11 cellular contexts compared by ENCODE assay signal in the genomic region with DNA sequence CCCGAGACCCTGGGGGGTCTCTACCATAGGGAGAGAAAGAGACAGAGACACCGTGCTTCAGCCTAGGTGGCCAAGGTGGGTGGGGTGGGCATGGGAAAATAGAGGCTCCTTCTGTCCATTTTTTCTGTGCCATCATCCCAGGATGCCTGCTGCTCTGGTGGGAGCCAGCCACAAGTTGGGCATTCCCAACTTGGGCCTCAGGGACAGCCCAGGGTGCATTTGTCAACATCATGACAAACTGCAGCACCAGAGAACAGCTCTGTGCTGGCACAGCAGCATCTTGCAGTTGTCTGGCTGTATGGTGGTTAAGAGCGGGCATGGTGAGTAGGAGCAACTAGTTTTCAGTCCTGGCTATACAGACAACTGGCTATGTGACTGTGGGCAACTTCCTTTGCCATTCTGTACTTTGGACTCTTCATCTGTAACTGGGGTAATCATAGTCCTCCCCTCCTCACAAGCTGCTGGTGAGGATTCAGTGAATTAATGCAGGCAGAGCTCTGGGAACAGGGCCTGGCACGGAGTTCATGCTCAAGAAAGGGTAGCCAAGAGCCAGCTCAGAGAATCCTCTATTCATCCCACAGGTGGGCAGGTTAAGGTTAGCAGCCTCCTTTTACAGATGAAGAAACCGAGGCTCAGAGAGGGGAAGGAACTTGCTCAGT.
DNase-seq lines count a peak whose midpoint lies in the region; ATAC-seq and TF ChIP-seq lines count a peak whose summit lies in the region.
"Had no signal": no experiment of that assay in that cellular context is flagged by ENCODE, and none has a peak within 500 bp of the region (broad histone marks: within the 10 kb centered on the region; RNA-seq: fewer than 3 reads in every experiment).

No MANE protein-coding gene starts in this region.

- H3K4me2 ChIP-seq in fibroblast of lung (ENCODE audit: extremely low read depth, insufficient read depth, low read length) = peak overlapping the region; percentile 15

- H3K36me3 ChIP-seq in left ventricle myocardium inferior (no peaks in the 10 kb centered on the region), fibroblast of lung (ENCODE audit: control insufficient read depth, insufficient read depth, low read length) (no peaks in the 10 kb centered on the region), aorta (ENCODE audit: control insufficient read depth in 1 of 2, insufficient read depth in 2 of 2, low read length in 1 of 2) (no peaks in the 10 kb centered on the region)
- H3K36me3 ChIP-seq: MG63 had no signal

- no peaks in the 10 kb centered on the region for H3K27me3 ChIP-seq in left ventricle myocardium inferior (ENCODE audit: low read depth)
- H3K27me3 ChIP-seq in fibroblast of lung (ENCODE audit: control insufficient read depth, insufficient read depth, low read length) = no peaks in the 10 kb centered on the region
- H3K27me3 ChIP-seq in aorta (ENCODE audit: control insufficient read depth in 1 of 2, insufficient read depth in 2 of 2, low read length in 1 of 2) = no peaks in the 10 kb centered on the region
- H3K27me3 ChIP-seq: MG63 had no signal

- H3K9ac ChIP-seq in fibroblast of lung (ENCODE audit: insufficient read depth, low read length) = no peak overlapping the region

- H3K79me2 ChIP-seq in fibroblast of lung (ENCODE audit: control insufficient read depth, insufficient read depth, low read length) = no peaks in the 10 kb centered on the region

- peak overlapping the region; percentile 64 for H3K4me3 ChIP-seq in left ventricle myocardium inferior
- no peak overlapping the region for H3K4me3 ChIP-seq in fibroblast of lung (replicated peaks in 1 of 4; ENCODE audit: control extremely low read depth in 1 of 4, insufficient read depth in 1 of 4, low read depth in 3 of 4, low read length in 4 of 4)
- H3K4me3 ChIP-seq in aorta (ENCODE audit: low read length in 2 of 2) = no peak overlapping the region

- 69 to 72% methylated on average over 5 of the region's 5 CpGs for WGBS in aorta, 2 donors

- no peaks in the 10 kb centered on the region for H3K9me3 ChIP-seq in left ventricle myocardium inferior (replicated peaks)
- H3K9me3 ChIP-seq in fibroblast of lung (ENCODE audit: control insufficient read depth, insufficient read depth, low read depth, low read length) = no peaks in the 10 kb centered on the region
- H3K9me3 ChIP-seq in aorta (ENCODE audit: control insufficient read depth, low read length) = no peaks in the 10 kb centered on the region
- H3K9me3 ChIP-seq: MG63 had no signal

- no peak for DNase-seq in left ventricle myocardium inferior
- no peak for DNase-seq in left cardiac atrium
- DNase-seq in fibroblast of lung (ENCODE audit: low read depth in 2 of 2) = no peak
- peak; percentile 11 for DNase-seq in omental fat pad (ENCODE audit: low spot score)
- peak; percentile 33 to 41 for DNase-seq in aorta
- no peak for DNase-seq in GM10266 (ENCODE audit: extremely low spot score)
- DNase-seq in NOMO-1 treated with DMSO at 0.1 percent for 48 hours (lab: John Stamatoyannopoulos, UW; ENCODE audit: unreplicated experiment) = no peak
- DNase-seq: naive B cell; stimulated activated CD4-positive, alpha-beta T cell treated with anti-CD3 and anti-CD28 coated beads, Interleukin-4, amount 100 ng/mL, for 1 hour had no signal

- H3K4me1 ChIP-seq in left ventricle myocardium inferior (peaks cover 83% of the 10 kb centered on the region), fibroblast of lung (ENCODE audit: control insufficient read depth, extremely low read depth, insufficient read depth, low read length) (peaks cover 31% of the 10 kb centered on the region), aorta (ENCODE audit: control insufficient read depth in 1 of 2, insufficient read depth in 2 of 2, low read length in 2 of 2) (peaks cover 3 to 6% of the 10 kb centered on the region in 2 donors)

- no peaks in the 10 kb centered on the region for H4K20me1 ChIP-seq in fibroblast of lung (ENCODE audit: control insufficient read depth, extremely low read depth, insufficient read depth, low read length)

- no peak overlapping the region for H2AFZ ChIP-seq in fibroblast of lung (ENCODE audit: low read length)

- intact Hi-C loops in left ventricle myocardium inferior (cut with micrococcal nuclease) (no loop called here), left cardiac atrium (cut with DNase I) (no loop called here), aorta (cut with DNase I) (no loop called here)

- no peak for ATAC-seq in left cardiac atrium
- ATAC-seq in omental fat pad (ENCODE audit: low FRiP score) = no peak
- no peak for ATAC-seq in aorta (ENCODE audit: low FRiP score)
- no peak for ATAC-seq in GM18517 (IDR thresholded peaks at IDR 0.05; ENCODE audit: unreplicated experiment)

- H3K27ac ChIP-seq in left ventricle myocardium inferior (replicated peaks) (peak overlapping the region; percentile 94), fibroblast of lung (ENCODE audit: insufficient read depth, low read length) (no peak overlapping the region), aorta (ENCODE audit: low read depth in 1 of 2, low read length in 2 of 2) (peak overlapping the region; percentile 23 to 89)

- TF ChIP-seq CTCF in left ventricle myocardium inferior (IDR thresholded peaks at IDR 0.05; ENCODE audit: borderline replicate concordance) (no peak), fibroblast of lung (conservative IDR thresholded peaks at IDR 0.05 in 1 of 2, IDR thresholded peaks at IDR 0.05 in 1 of 2; ENCODE audit: low read depth in 1 of 2, low read length in 2 of 2) (no peak), omental fat pad (IDR thresholded peaks at IDR 0.05) (no peak), GM10266 (IDR thresholded peaks at IDR 0.05; ENCODE audit: control insufficient read depth, insufficient read depth, low read depth, missing control alignments) (no peak)

Comparison
In these comparisons a context has a peak if more than half of its experiments do, and no peak if none do; other contexts are left out.
1. DNase-seq: peak in omental fat pad (single experiment) and aorta (2 of 2); none in left ventricle myocardium inferior (single experiment), left cardiac atrium (single experiment), fibroblast of lung (0 of 2), GM10266 (single experiment) and NOMO-1 treated with DMSO at 0.1 percent for 48 hours (single experiment).